Comparison of ENCODE assay signal across 22 cellular contexts in the genomic region with DNA sequence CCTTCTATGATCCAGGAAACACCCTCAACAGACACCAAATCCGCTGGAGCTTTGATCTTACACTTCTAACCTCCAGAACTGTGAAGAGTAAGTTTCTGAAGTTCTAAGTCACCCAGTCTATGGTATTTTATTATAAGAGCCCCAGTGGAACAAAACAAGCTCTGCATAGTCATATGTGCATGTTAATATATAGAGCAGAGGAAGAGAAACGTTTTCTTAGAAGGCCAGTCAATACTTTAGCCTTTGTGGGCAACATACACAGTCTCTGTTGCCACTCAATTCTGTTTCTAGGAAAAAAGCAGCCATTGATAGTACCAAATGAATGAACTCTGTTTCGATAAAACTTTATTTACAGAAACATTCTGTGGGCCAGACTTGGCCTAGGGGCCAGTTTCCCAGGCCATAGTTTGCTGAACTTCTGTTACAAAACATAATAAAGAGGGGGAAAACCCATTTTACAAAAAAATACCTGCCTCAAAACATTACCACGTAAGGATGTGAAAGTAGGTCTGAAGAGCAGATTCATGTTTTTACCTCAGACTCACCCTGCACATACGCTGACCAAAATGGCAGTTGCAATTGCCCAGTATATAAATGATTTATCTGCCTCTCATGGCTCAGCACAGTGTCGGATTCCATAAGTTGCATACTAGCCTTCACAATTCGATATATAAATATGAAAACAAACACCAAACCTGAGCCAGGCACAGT.
DNase-seq lines count a peak whose midpoint lies in the region; ATAC-seq and TF ChIP-seq lines count a peak whose summit lies in the region.
"Had no signal": no experiment of that assay in that cellular context is flagged by ENCODE, and none has a peak within 500 bp of the region (broad histone marks: within the 10 kb centered on the region; RNA-seq: fewer than 3 reads in every experiment).

No MANE protein-coding gene starts in this region.

- no peak for DNase-seq in activated naive CD4-positive, alpha-beta T cell treated with anti-CD3 and anti-CD28 coated beads, Interleukin-2, amount 50 U/mL, for 72 hours (ENCODE audit: low spot score in 2 of 2)
- no peak for DNase-seq in activated naive CD4-positive, alpha-beta T cell treated with Interleukin-2 at 50 U/mL for 16 hours
- no peak for DNase-seq in stimulated activated naive B cell treated with anti-CD40 and anti-IgM and Interleukin-4, amounts not matched to agents 10 μg/mL and 1 μg/mL and 100 μg/mL, for 72 hours
- DNase-seq in inferior parietal cortex (ENCODE audit: extremely low spot score) (no peak), nephron progenitor cell (no peak)
- no peak for DNase-seq in stimulated activated CD4-positive, alpha-beta T cell treated with anti-CD3 and anti-CD28 coated beads, Interleukin-1b, Interleukin-23, amount 100 ng/mL, for 48 hours
- DNase-seq: ACHN; caudate nucleus; DMS 273 treated with DMSO at 0.1 percent for 48 hours; effector memory CD4-positive, alpha-beta T cell; glutamatergic neuron; immature natural killer cell; KG1; NCI-H1048; NCI-H524 treated with DMSO at 0.1 percent for 48 hours; retina; stimulated activated CD4-positive, alpha-beta T cell treated with anti-CD3 and anti-CD28 coated beads, Interleukin-12 subunit alpha, Interleukin-12 subunit beta, amount 100 ng/mL, for 4 hours; stimulated activated naive CD4-positive, alpha-beta T cell treated with Interleukin-2 at 50 U/mL for 16 hours had no signal

- peak; percentile 26 to 93 for ATAC-seq in activated naive CD4-positive, alpha-beta T cell treated with anti-CD3 and anti-CD28 coated beads, Interleukin-2, amount 50 U/mL, for 72 hours
- peak; percentile 47 for ATAC-seq in GM21619 (IDR thresholded peaks at IDR 0.05; ENCODE audit: unreplicated experiment)
- peak; percentile 65 for ATAC-seq in HG03439 (IDR thresholded peaks at IDR 0.05; ENCODE audit: unreplicated experiment)
- ATAC-seq in stimulated activated naive B cell treated with anti-CD40 and anti-IgM and Interleukin-4, amounts not matched to agents 10 μg/mL and 1 μg/mL and 100 μg/mL, for 72 hours (replicated peaks): peak; percentile 82 to 86
- ATAC-seq: Right ventricle myocardium inferior had no signal

- H3K4me3 Mint-ChIP-seq in stimulated activated naive B cell treated with anti-CD40 and anti-IgM and Interleukin-4, amounts not matched to agents 10 μg/mL and 1 μg/mL and 100 μg/mL, for 72 hours: no peak overlapping the region
- H3K4me3 Mint-ChIP-seq in nephron progenitor cell: no peak overlapping the region
- H3K4me3 Mint-ChIP-seq: immature natural killer cell, type B pancreatic cell had no signal

- peaks cover 6 to 18% of the 10 kb centered on the region in 2 donors for H3K4me1 Mint-ChIP-seq in stimulated activated naive B cell treated with anti-CD40 and anti-IgM and Interleukin-4, amounts not matched to agents 10 μg/mL and 1 μg/mL and 100 μg/mL, for 72 hours
- peaks cover 65% of the 10 kb centered on the region for H3K4me1 Mint-ChIP-seq in nephron progenitor cell
- H3K4me1 Mint-ChIP-seq: immature natural killer cell had no signal

- H3K36me3 Mint-ChIP-seq in activated naive CD4-positive, alpha-beta T cell treated with anti-CD3 and anti-CD28 coated beads, Interleukin-2, amount 50 U/mL, for 72 hours: no peaks in the 10 kb centered on the region
- H3K36me3 Mint-ChIP-seq in stimulated activated naive B cell treated with anti-CD40 and anti-IgM and Interleukin-4, amounts not matched to agents 10 μg/mL and 1 μg/mL and 100 μg/mL, for 72 hours: no peaks in the 10 kb centered on the region
- no peaks in the 10 kb centered on the region for H3K36me3 Mint-ChIP-seq in nephron progenitor cell (ENCODE audit: low read depth)
- H3K36me3 Mint-ChIP-seq: immature natural killer cell, type B pancreatic cell had no signal

- peaks cover 5 to 16% of the 10 kb centered on the region in 2 donors for H3K27me3 Mint-ChIP-seq in stimulated activated naive B cell treated with anti-CD40 and anti-IgM and Interleukin-4, amounts not matched to agents 10 μg/mL and 1 μg/mL and 100 μg/mL, for 72 hours
- H3K27me3 Mint-ChIP-seq in nephron progenitor cell (ENCODE audit: low read depth, poor library complexity): peaks cover 7% of the 10 kb centered on the region

- no peak for TF ChIP-seq CTCF in nephron progenitor cell (IDR thresholded peaks at IDR 0.05)

- no peaks in the 10 kb centered on the region for H3K9me3 Mint-ChIP-seq in activated naive CD4-positive, alpha-beta T cell treated with anti-CD3 and anti-CD28 coated beads, Interleukin-2, amount 50 U/mL, for 72 hours
- peaks cover 0 to 1% of the 10 kb centered on the region in 2 donors for H3K9me3 Mint-ChIP-seq in stimulated activated naive B cell treated with anti-CD40 and anti-IgM and Interleukin-4, amounts not matched to agents 10 μg/mL and 1 μg/mL and 100 μg/mL, for 72 hours
- no peaks in the 10 kb centered on the region for H3K9me3 Mint-ChIP-seq in nephron progenitor cell
- H3K9me3 Mint-ChIP-seq: immature natural killer cell, type B pancreatic cell had no signal

- peak overlapping the region in 1 of 2 donors; percentile 55 for H3K27ac Mint-ChIP-seq in activated naive CD4-positive, alpha-beta T cell treated with anti-CD3 and anti-CD28 coated beads, Interleukin-2, amount 50 U/mL, for 72 hours
- H3K27ac Mint-ChIP-seq in stimulated activated naive B cell treated with anti-CD40 and anti-IgM and Interleukin-4, amounts not matched to agents 10 μg/mL and 1 μg/mL and 100 μg/mL, for 72 hours: no peak overlapping the region
- no peak overlapping the region for H3K27ac Mint-ChIP-seq in nephron progenitor cell
- H3K27ac Mint-ChIP-seq: immature natural killer cell, type B pancreatic cell had no signal
